ENCODE assay signal across 15 cellular contexts in genomic region chr10:123996302-123996701, GRCh38.
DNase-seq lines count a peak whose midpoint lies in the region; ATAC-seq and TF ChIP-seq lines count a peak whose summit lies in the region.
"Had no signal": no experiment of that assay in that cellular context is flagged by ENCODE, and none has a peak within 500 bp of the region (broad histone marks: within the 10 kb centered on the region; RNA-seq: fewer than 3 reads in every experiment).

No MANE protein-coding gene starts in this region.

- 68 to 70% methylated on average over 6 to 7 of the region's 7 CpGs for WGBS in gastroesophageal sphincter (ENCODE audit: low coverage in 1 of 2), 2 donors
- WGBS in stomach, 5 donors: 52 to 68% (median 56%) methylated on average over 7 of the region's 7 CpGs

- TF ChIP-seq POLR2A in Peyer's patch (IDR thresholded peaks at IDR 0.05): no peak
- TF ChIP-seq POLR2A in gastroesophageal sphincter (IDR thresholded peaks at IDR 0.05): no peak
- TF ChIP-seq POLR2A in stomach (IDR thresholded peaks at IDR 0.05): no peak

- TF ChIP-seq CTCF in GM13976 (IDR thresholded peaks at IDR 0.05; ENCODE audit: borderline replicate concordance, control extremely low read depth, extremely low read depth, insufficient read depth, missing control alignments) (peak; percentile 6), Peyer's patch (IDR thresholded peaks at IDR 0.05) (no peak), gastroesophageal sphincter (IDR thresholded peaks at IDR 0.05) (no peak), stomach (IDR thresholded peaks at IDR 0.05) (no peak)

- H3K4me3 ChIP-seq in Peyer's patch (no peak overlapping the region), gastroesophageal sphincter (no peak overlapping the region), stomach (no peak overlapping the region)
- H3K4me3 ChIP-seq: body of pancreas, mucosa of descending colon had no signal

- peak overlapping the region in 1 of 4 donors; percentile 55 for H3K27ac ChIP-seq in Peyer's patch
- peak overlapping the region in 3 of 4 donors; percentile 57 to 82 (median 69) for H3K27ac ChIP-seq in gastroesophageal sphincter
- peak overlapping the region in 4 of 5 donors; percentile 52 to 77 (median 65) for H3K27ac ChIP-seq in stomach

- H3K9me3 ChIP-seq in Peyer's patch: no peaks in the 10 kb centered on the region
- no peaks in the 10 kb centered on the region for H3K9me3 ChIP-seq in gastroesophageal sphincter
- no peaks in the 10 kb centered on the region for H3K9me3 ChIP-seq in stomach
- H3K9me3 ChIP-seq: body of pancreas, mucosa of descending colon, tibial artery had no signal

- in situ Hi-C loops in GM13976 (cut with MboI; ENCODE audit: low sequenced_read_pairs, unreplicated experiment): loop anchor here (5.0 kb wide), 1 partner anchor 391 kb away; no protein-coding TSS in a partner anchor

- H3K36me3 ChIP-seq in Peyer's patch: no peaks in the 10 kb centered on the region
- no peaks in the 10 kb centered on the region for H3K36me3 ChIP-seq in gastroesophageal sphincter
- no peaks in the 10 kb centered on the region for H3K36me3 ChIP-seq in stomach
- H3K36me3 ChIP-seq: tibial artery had no signal

- peaks cover 0 to 15% of the 10 kb centered on the region in 2 donors for H3K27me3 ChIP-seq in Peyer's patch
- H3K27me3 ChIP-seq in gastroesophageal sphincter: peaks cover 17% of the 10 kb centered on the region
- H3K27me3 ChIP-seq in stomach: peaks cover 0 to 44% (median 31%) of the 10 kb centered on the region in 3 donors

- ATAC-seq in gastroesophageal sphincter: no peak
- ATAC-seq: activated CD8-positive, alpha-beta memory T cell treated with anti-CD3 and anti-CD28 coated beads, Interleukin-2, amount 10 ng/mL, durations not matched to agents 7 days and 5 days had no signal

- intact Hi-C loops in stomach (cut with DNase I; ENCODE audit: low total_unique reads): no loop called here

- TF ChIP-seq EP300 in gastroesophageal sphincter (IDR thresholded peaks at IDR 0.05): no peak
- TF ChIP-seq EP300 in stomach (IDR thresholded peaks at IDR 0.05): no peak

- peaks cover 0 to 25% (median 9%) of the 10 kb centered on the region in 4 donors for H3K4me1 ChIP-seq in Peyer's patch
- peaks cover 0 to 55% (median 16%) of the 10 kb centered on the region in 3 donors for H3K4me1 ChIP-seq in gastroesophageal sphincter
- H3K4me1 ChIP-seq in stomach: peaks cover 19 to 48% (median 31%) of the 10 kb centered on the region in 4 donors

- DNase-seq in GM13976 (ENCODE audit: low spot score): no peak
- peak in 2 of 3 donors; percentile 15 to 44 for DNase-seq in Peyer's patch
- no peak for DNase-seq in stomach
- no peak for DNase-seq in NCI-H1930 (lab: John Stamatoyannopoulos, UW)
- DNase-seq in middle frontal gyrus (ENCODE audit: extremely low spot score, low spot score): no peak
- no peak for DNase-seq in retina
- DNase-seq: activated CD4-positive, CD25-positive, alpha-beta regulatory T cell; activated naive CD4-positive, alpha-beta T cell treated with Interleukin-2 at 50 U/mL for 16 hours; GF-D8; NCI-H345 had no signal

Comparison
In these comparisons a context has a peak if more than half of its experiments do, and no peak if none do; other contexts are left out.
1. DNase-seq: peak in Peyer's patch (2 of 3); none in GM13976 (single experiment), stomach (single experiment), NCI-H1930 (0 of 2), middle frontal gyrus (single experiment) and retina (single experiment).